18 cellular contexts compared by ENCODE assay signal in the genomic region with DNA sequence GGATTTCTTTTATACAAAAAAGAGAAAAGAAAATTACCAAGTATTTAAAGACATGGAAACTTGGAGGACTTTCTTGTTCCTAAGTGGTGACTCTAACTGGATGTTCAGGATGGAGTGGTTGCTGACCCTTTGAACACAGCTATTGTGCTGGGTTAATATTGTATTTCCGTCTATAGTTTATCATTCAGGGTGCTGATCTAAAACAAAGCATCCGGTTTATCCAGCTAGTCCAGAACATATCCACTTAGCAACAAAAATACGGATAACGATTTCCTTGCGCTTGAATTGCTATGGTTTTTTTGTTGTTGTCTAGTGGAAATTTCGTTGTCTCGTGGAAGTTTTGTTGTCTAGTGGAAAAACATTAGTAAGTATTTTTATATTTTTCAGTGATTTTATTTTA. TPM values are rescaled to one million over a fixed set of nuclear protein-coding genes. Genes with fewer than 3 reads are reported as not detected.
DNase-seq lines count a peak whose midpoint lies in the region; ATAC-seq, FAIRE-seq and TF ChIP-seq lines count a peak whose summit lies in the region.
"Had no signal": no experiment of that assay in that cellular context is flagged by ENCODE, and none has a peak within 500 bp of the region (broad histone marks: within the 10 kb centered on the region; RNA-seq: fewer than 3 reads in every experiment).

No MANE protein-coding gene starts in this region.

- FAIRE-seq in endometrium (lab: Jason Lieb, UNC), result peak; percentile 18
- FAIRE-seq: H1 had no signal

- H3K27me3 ChIP-seq in body of pancreas, result no peaks in the 10 kb centered on the region
- no peaks in the 10 kb centered on the region for H3K27me3 ChIP-seq in left lung
- no peaks in the 10 kb centered on the region for H3K27me3 ChIP-seq in spleen (replicated peaks in 1 of 7)
- H3K27me3 ChIP-seq in CD4-positive, alpha-beta T cell (ENCODE audit: control insufficient read depth, insufficient read depth, low read length), result no peaks in the 10 kb centered on the region

- TF ChIP-seq POLR2A in body of pancreas (IDR thresholded peaks at IDR 0.05), result no peak
- no peak for TF ChIP-seq POLR2A in spleen (IDR thresholded peaks at IDR 0.05)

- no peak overlapping the region for H3K4me3 Mint-ChIP-seq in CD4-positive, alpha-beta T cell
- H3K4me3 Mint-ChIP-seq: CD4-positive, CD25-positive, alpha-beta regulatory T cell had no signal

- TF ChIP-seq CTCF in body of pancreas (IDR thresholded peaks at IDR 0.05), result no peak
- TF ChIP-seq CTCF in left lung (IDR thresholded peaks at IDR 0.05), result no peak
- no peak for TF ChIP-seq CTCF in spleen (IDR thresholded peaks at IDR 0.05 in 8 of 11, conservative IDR thresholded peaks at IDR 0.05 in 3 of 11)
- TF ChIP-seq CTCF in CD4-positive, alpha-beta T cell (IDR thresholded peaks at IDR 0.05), result no peak
- TF ChIP-seq CTCF in foreskin fibroblast (IDR thresholded peaks at IDR 0.05; ENCODE audit: low read depth, low read length), result no peak

- ATAC-seq in body of pancreas, result peak; percentile 55
- ATAC-seq in left lung, result peak; percentile 52
- no peak for ATAC-seq in CD4-positive, alpha-beta T cell (ENCODE audit: poor library complexity)
- ATAC-seq in HG02798 (IDR thresholded peaks at IDR 0.05; ENCODE audit: poor library complexity, unreplicated experiment), result no peak
- ATAC-seq: PC-3 had no signal

- 62 to 68% methylated on average over 7 of the region's 7 CpGs for WGBS in body of pancreas, 2 donors
- WGBS in spleen, 5 donors, result 66 to 86% (median 71%) methylated on average over 7 of the region's 7 CpGs

- H3K9me3 ChIP-seq in body of pancreas (no peaks in the 10 kb centered on the region), left lung (no peaks in the 10 kb centered on the region), spleen (no peaks in the 10 kb centered on the region)
- no peaks in the 10 kb centered on the region for H3K9me3 ChIP-seq in CD4-positive, alpha-beta T cell (ENCODE audit: control insufficient read depth, low read length)

- DNase-seq in body of pancreas (no peak), left lung (no peak), spleen (no peak), foreskin fibroblast (no peak)
- no peak for DNase-seq in CD4-positive, alpha-beta T cell
- DNase-seq: Calu3; CD4-positive, CD25-positive, alpha-beta regulatory T cell; DMS53; KG1; NCI-H1436; NCI-H2029; NCI-H510A; NCI-H82; PC-3 had no signal

- H3K36me3 ChIP-seq in body of pancreas (replicated peaks in 1 of 2; ENCODE audit: insufficient read depth in 1 of 2, low read depth in 2 of 2), result no peaks in the 10 kb centered on the region
- no peaks in the 10 kb centered on the region for H3K36me3 ChIP-seq in left lung
- peaks cover 0 to under 1% (median 0%) of the 10 kb centered on the region in 6 donors for H3K36me3 ChIP-seq in spleen

- H3K27ac Mint-ChIP-seq in CD4-positive, alpha-beta T cell, result no peak overlapping the region
- H3K27ac Mint-ChIP-seq: CD4-positive, CD25-positive, alpha-beta regulatory T cell had no signal

- intact Hi-C loops in body of pancreas (cut with DNase I), result no loop called here
- intact Hi-C loops in left lung (cut with DNase I), result no loop called here
- intact Hi-C loops in spleen (cut with DNase I; ENCODE audit: low total_unique reads), result no loop called here
- intact Hi-C loops in CD4-positive, alpha-beta T cell (cut with DNase I, micrococcal nuclease), result no loop called here

- H3K27me3 Mint-ChIP-seq in CD4-positive, alpha-beta T cell, result no peaks in the 10 kb centered on the region
- H3K27me3 Mint-ChIP-seq: CD4-positive, CD25-positive, alpha-beta regulatory T cell had no signal

- no peaks in the 10 kb centered on the region for H3K9me3 Mint-ChIP-seq in CD4-positive, alpha-beta T cell
- H3K9me3 Mint-ChIP-seq: CD4-positive, CD25-positive, alpha-beta regulatory T cell had no signal

- H3K4me1 ChIP-seq in body of pancreas (no peaks in the 10 kb centered on the region), left lung (peaks cover 0 to 3% of the 10 kb centered on the region in 2 donors), spleen (peaks cover 0 to 29% (median 11%) of the 10 kb centered on the region in 6 donors)

- CTCF ChIA-PET in CD4-positive, alpha-beta T cell (lab: Charles Lee), result no interaction called here

- POLR2A ChIA-PET in CD4-positive, alpha-beta T cell (lab: Charles Lee), result interaction anchor here (0.7 kb wide), 1 partner anchor 939 kb away, joined by 3 read pairs; no protein-coding TSS in a partner anchor

- peaks cover 6% of the 10 kb centered on the region for H3K4me1 Mint-ChIP-seq in CD4-positive, alpha-beta T cell (ENCODE audit: low read depth)

- no peaks in the 10 kb centered on the region for H3K36me3 Mint-ChIP-seq in CD4-positive, alpha-beta T cell (ENCODE audit: low read depth)
- H3K36me3 Mint-ChIP-seq: CD4-positive, CD25-positive, alpha-beta regulatory T cell had no signal

- H3K27ac ChIP-seq in body of pancreas, result peak overlapping the region in 1 of 4 donors; percentile 25
- peak overlapping the region; percentile 33 to 66 for H3K27ac ChIP-seq in left lung
- peak overlapping the region in 7 of 8 donors; percentile 13 to 69 (median 46) for H3K27ac ChIP-seq in spleen
- H3K27ac ChIP-seq in CD4-positive, alpha-beta T cell (ENCODE audit: low read depth, low read length), result no peak overlapping the region
- H3K27ac ChIP-seq: RWPE1 had no signal

- H3K4me3 ChIP-seq in body of pancreas, result no peak overlapping the region
- H3K4me3 ChIP-seq in left lung, result no peak overlapping the region
- H3K4me3 ChIP-seq in spleen, result no peak overlapping the region
- H3K4me3 ChIP-seq in foreskin fibroblast (ENCODE audit: low read depth in 1 of 2, low read length in 2 of 2), result no peak overlapping the region

RNA-seq across cellular contexts. Expression of a gene that starts 38.2 kb away (rescaled TPM):
- total RNA-seq in body of pancreas (10 to 100 TPM; 11.2 to 13.5 TPM), left lung (10 to 100 TPM; 38.4 to 47.3 TPM), spleen (10 to 100 TPM; 25.7 to 48.5 (median 31.5) TPM)
- polyA plus RNA-seq in spleen, result 1 to 10 TPM; 1.9 to 4.4 (median 3.0) TPM
- 10 to 100 TPM; 10.1 to 11.4 TPM for total RNA-seq in CD4-positive, alpha-beta T cell

Comparison
In these comparisons a context has a peak if more than half of its experiments do, and no peak if none do; other contexts are left out.
1. ATAC-seq: peak in body of pancreas (single experiment) and left lung (single experiment); none in CD4-positive, alpha-beta T cell (single experiment) and HG02798 (single experiment).